21 cellular contexts compared by ENCODE assay signal in the genomic region with DNA sequence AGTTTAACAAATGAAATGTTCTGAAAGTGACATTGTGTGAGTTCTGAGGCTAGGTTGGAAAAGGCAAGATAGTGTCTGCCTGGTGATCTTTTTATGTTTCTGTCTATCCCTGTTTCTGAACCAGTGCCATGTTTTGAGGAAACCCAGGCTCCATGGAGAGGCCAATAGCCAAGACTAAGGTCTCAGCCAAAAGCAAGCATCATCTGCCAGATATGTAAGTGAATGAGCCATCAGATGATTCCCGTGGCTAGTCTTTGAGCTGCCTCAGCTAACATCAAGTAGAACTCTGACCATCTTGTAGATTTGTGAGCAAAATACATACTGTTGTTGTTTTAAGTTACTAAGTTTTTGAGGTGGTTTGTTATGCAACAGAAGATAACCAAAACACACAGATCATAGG. TPM values are rescaled to one million over a fixed set of nuclear protein-coding genes. Genes with fewer than 3 reads are reported as not detected.
DNase-seq lines count a peak whose midpoint lies in the region; ATAC-seq and TF ChIP-seq lines count a peak whose summit lies in the region.
"Had no signal": no experiment of that assay in that cellular context is flagged by ENCODE, and none has a peak within 500 bp of the region (broad histone marks: within the 10 kb centered on the region; RNA-seq: fewer than 3 reads in every experiment).

No MANE protein-coding gene starts in this region.

- peak in 1 of 4 donors; percentile 35 for TF ChIP-seq EP300 in sigmoid colon (IDR thresholded peaks at IDR 0.05)

- WGBS in GM23248 (ENCODE audit: low coverage in 1 of 2, low lambda C conversion rate in 2 of 2, missing lambda C conversion rate in 2 of 2), 2 experiments, result 0% methylated on average over 1 of the region's 1 CpG
- WGBS in sigmoid colon, 2 donors, result 78 to 82% methylated on average over 1 of the region's 1 CpG
- 39 to 92% (median 83%) methylated on average over 1 of the region's 1 CpG for WGBS in spleen, 5 donors

- no peaks in the 10 kb centered on the region for H3K9me2 ChIP-seq in GM23248 (ENCODE audit: insufficient read depth)

- intact Hi-C loops in sigmoid colon (cut with DNase I), result no loop called here
- intact Hi-C loops in spleen (cut with DNase I; ENCODE audit: low total_unique reads), result loop anchor here (10.0 kb wide), 1 partner anchor 572 kb away; no protein-coding TSS in a partner anchor

- H3K4me3 ChIP-seq in GM23248, result no peak overlapping the region
- no peak overlapping the region for H3K4me3 ChIP-seq in sigmoid colon
- H3K4me3 ChIP-seq in spleen, result no peak overlapping the region

- peaks cover 6% of the 10 kb centered on the region for H3K4me1 ChIP-seq in GM23248 (ENCODE audit: insufficient read depth)
- H3K4me1 ChIP-seq in sigmoid colon, result peaks cover 0 to 16% (median 3%) of the 10 kb centered on the region in 4 donors
- peaks cover 0 to 16% (median 9%) of the 10 kb centered on the region in 6 donors for H3K4me1 ChIP-seq in spleen

- no peak overlapping the region for H3K9ac ChIP-seq in GM23248

- peak; percentile 38 for DNase-seq in GM23248
- DNase-seq in amniotic epithelial cell (ENCODE audit: low read depth), result peak; percentile 65
- DNase-seq in fibroblast of peridontal ligament (ENCODE audit: extremely low read depth), result peak; percentile 44
- no peak for DNase-seq in sigmoid colon
- no peak for DNase-seq in spleen
- DNase-seq: ACHN, COR-L47, DMS 273 treated with DMSO at 0.1 percent for 48 hours, DND-41, H7, HFFc6, KG1, NCI-H1417 treated with DMSO at 0.1 percent for 48 hours, NCI-H187 treated with DMSO at 0.1 percent for 48 hours, NCI-H226, NCI-H524, NCI-H82, OCI-M1 had no signal

- TF ChIP-seq POLR2A in sigmoid colon (IDR thresholded peaks at IDR 0.05), result no peak
- TF ChIP-seq POLR2A in spleen (IDR thresholded peaks at IDR 0.05), result no peak

- TF ChIP-seq CTCF in sigmoid colon (IDR thresholded peaks at IDR 0.05) (no peak), spleen (IDR thresholded peaks at IDR 0.05 in 8 of 11, conservative IDR thresholded peaks at IDR 0.05 in 3 of 11) (no peak)

- H3K9me3 ChIP-seq in GM23248 (ENCODE audit: low read depth) (no peaks in the 10 kb centered on the region), sigmoid colon (no peaks in the 10 kb centered on the region), spleen (peaks cover 0 to 9% (median 0%) of the 10 kb centered on the region in 8 donors)

- no peaks in the 10 kb centered on the region for H4K20me1 ChIP-seq in GM23248 (ENCODE audit: insufficient read depth)

- in situ Hi-C loops in GM23248 (cut with MboI), result loop anchor here (25.0 kb wide), 1 partner anchor 575 kb away; a partner anchor contains a TSS

- H3F3A ChIP-seq in GM23248 (ENCODE audit: insufficient read depth), result 0 out of 2 replicates have a peak, but pooled peaks cover under 1% of the 10 kb centered on the region

- H3K4me2 ChIP-seq in GM23248 (ENCODE audit: unreplicated experiment), result no peak overlapping the region

- H3K79me2 ChIP-seq in GM23248 (ENCODE audit: insufficient read depth), result no peaks in the 10 kb centered on the region

- ATAC-seq in HG02970 (IDR thresholded peaks at IDR 0.05; ENCODE audit: low FRiP score, unreplicated experiment) (no peak), HG03460 (IDR thresholded peaks at IDR 0.05; ENCODE audit: unreplicated experiment) (no peak)

- H3K36me3 ChIP-seq in GM23248 (ENCODE audit: low read depth) (no peaks in the 10 kb centered on the region), sigmoid colon (no peaks in the 10 kb centered on the region), spleen (no peaks in the 10 kb centered on the region)

- no peak overlapping the region for H2AFZ ChIP-seq in GM23248

- H3K27ac ChIP-seq in GM23248 (no peak overlapping the region), sigmoid colon (peak overlapping the region in 3 of 4 donors; percentile 5 to 60 (median 55)), spleen (no peak overlapping the region)

- H3K27me3 ChIP-seq in GM23248 (replicated peaks; ENCODE audit: insufficient read depth), result peaks cover 15% of the 10 kb centered on the region; the same call in 1 of the 2 replicates
- H3K27me3 ChIP-seq in sigmoid colon, result no peaks in the 10 kb centered on the region
- H3K27me3 ChIP-seq in spleen (replicated peaks in 1 of 7), result peaks cover 0 to 5% (median 0%) of the 10 kb centered on the region in 7 donors

RNA-seq across cellular contexts. Expression of a gene that starts 19.6 kb away (rescaled TPM):
- not detected in 2 replicates for total RNA-seq in GM23248 (2014; rRNA removed; shearing (Covaris generic))
- polyA plus RNA-seq in GM23248 (2016; fragmentation: Nextera tagmentation; extraction: Ambion mirVana) (not detected in 2 replicates), sigmoid colon (under 1 TPM in 1 of 3 donors, not detected in 2; 0.54 TPM), spleen (under 1 TPM; 0.13 to 0.46 (median 0.38) TPM)
- total RNA-seq in sigmoid colon (1 to 10 TPM in 1 of 4 donors, under 1 TPM in 3; 0.33 to 1.4 (median 0.55) TPM), spleen (1 to 10 TPM in 1 of 7 donors, under 1 TPM in 5, not detected in 1; 0.20 to 1.3 (median 0.75) TPM)
- total RNA-seq: HFFc6, HT-29 had no signal

Comparison
In these comparisons a context has a peak if more than half of its experiments do, and no peak if none do; other contexts are left out.
1. DNase-seq: peak in GM23248 (single experiment), amniotic epithelial cell (single experiment) and fibroblast of peridontal ligament (single experiment); none in sigmoid colon (single experiment) and spleen (single experiment).
2. H3K27ac ChIP-seq: peak in sigmoid colon (3 of 4); none in GM23248 (single experiment) and spleen (0 of 8).